Comparison of ENCODE assay signal across 16 cellular contexts in the genomic region with DNA sequence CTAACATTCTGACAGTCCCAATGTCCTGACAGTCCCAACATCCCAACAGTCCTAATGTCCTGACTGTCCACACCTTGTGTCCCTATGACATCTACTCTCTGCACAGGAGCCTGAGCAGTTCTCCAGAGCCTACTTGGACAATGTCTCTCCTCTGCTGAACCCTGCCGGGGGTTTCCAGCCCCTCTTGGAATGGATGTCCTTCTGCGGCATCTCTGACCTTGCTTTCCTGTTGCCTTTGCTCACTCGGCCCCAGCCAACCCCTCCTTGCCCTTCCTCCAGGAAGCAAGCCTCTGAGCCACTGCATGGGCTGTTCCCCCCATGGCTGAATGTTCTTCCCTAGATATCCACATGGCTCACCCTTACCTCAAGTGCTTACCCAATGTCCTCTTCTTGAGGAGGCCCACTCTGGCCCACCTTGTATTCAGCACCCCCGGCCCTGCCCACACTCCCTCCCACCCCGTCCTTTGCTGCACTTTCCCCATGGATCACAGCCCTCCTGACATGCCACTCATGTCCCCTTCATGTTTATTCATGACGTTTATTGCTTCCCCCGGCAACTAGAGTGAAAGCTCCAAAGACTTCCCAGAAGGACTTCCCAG.
"Had no signal": no experiment of that assay in that cellular context is flagged by ENCODE, and none has a peak within 500 bp of the region (broad histone marks: within the 10 kb centered on the region; RNA-seq: fewer than 3 reads in every experiment).

No MANE protein-coding gene starts in this region.

- H3K4me3 ChIP-seq: heart right ventricle, lung had no signal

- H3K27ac Mint-ChIP-seq: activated CD4-positive, alpha-beta memory T cell treated with anti-CD3 and anti-CD28 coated beads, Interleukin-2, amount 10 ng/mL, durations not matched to agents 7 days and 5 days; activated naive CD4-positive, alpha-beta T cell treated with anti-CD3 and anti-CD28 coated beads for 36 hours; activated T-cell treated with anti-CD3 and anti-CD28 coated beads, Interleukin-2, amount 50 U/mL, for 24 hours; activated T-helper 2 cell treated with anti-CD3 and anti-CD28 coated beads, Interferon-gamma antibody, Interleukin-2, Interleukin-4, amounts not matched to agents 10 μg/mL and 5 μg/mL and 100 μg/mL, durations not matched to agents 14 hours and 24 hours and 36 hours; dendritic cell treated with granulocyte-macrophage colony-stimulating factor and Interleukin-4, amounts not matched to agents 40 ng/mL and 50 ng/mL, for 4 days; stimulated activated memory B cell treated with anti-CD40 and anti-IgM and Interleukin-4, amounts not matched to agents 10 μg/mL and 1 μg/mL and 100 μg/mL, for 72 hours had no signal

- H3K4me1 ChIP-seq: heart right ventricle had no signal

- H3K9me3 ChIP-seq: heart right ventricle had no signal

- H3K4me1 Mint-ChIP-seq: activated CD4-positive, alpha-beta memory T cell treated with anti-CD3 and anti-CD28 coated beads, Interleukin-2, amount 10 ng/mL, durations not matched to agents 7 days and 5 days had no signal

- H3K27me3 ChIP-seq: brain microvascular endothelial cell had no signal

- H3K27ac ChIP-seq: brain microvascular endothelial cell, heart right ventricle had no signal

- H3K4me3 Mint-ChIP-seq: activated CD4-positive, alpha-beta memory T cell treated with anti-CD3 and anti-CD28 coated beads, Interleukin-2, amount 10 ng/mL, durations not matched to agents 7 days and 5 days; activated naive CD4-positive, alpha-beta T cell treated with anti-CD3 and anti-CD28 coated beads for 36 hours; activated T-cell treated with anti-CD3 and anti-CD28 coated beads, Interleukin-2, amount 50 U/mL, for 24 hours; dendritic cell treated with granulocyte-macrophage colony-stimulating factor and Interleukin-4, amounts not matched to agents 40 ng/mL and 50 ng/mL, for 4 days; naive thymus-derived CD8-positive, alpha-beta T cell; stimulated activated memory B cell treated with anti-CD40 and anti-IgM and Interleukin-4, amounts not matched to agents 10 μg/mL and 1 μg/mL and 100 μg/mL, for 72 hours had no signal

- H3K36me3 ChIP-seq: brain microvascular endothelial cell, heart right ventricle had no signal

- H3K9me3 Mint-ChIP-seq: activated naive CD4-positive, alpha-beta T cell treated with anti-CD3 and anti-CD28 coated beads for 36 hours; activated T-cell treated with anti-CD3 and anti-CD28 coated beads, Interleukin-2, amount 50 U/mL, for 24 hours; dendritic cell treated with granulocyte-macrophage colony-stimulating factor and Interleukin-4, amounts not matched to agents 40 ng/mL and 50 ng/mL, for 4 days; naive thymus-derived CD8-positive, alpha-beta T cell had no signal

- DNase-seq: activated CD4-positive, alpha-beta memory T cell treated with anti-CD3 and anti-CD28 coated beads, Interleukin-2, amount 10 ng/mL, durations not matched to agents 7 days and 5 days; activated naive CD4-positive, alpha-beta T cell treated with anti-CD3 and anti-CD28 coated beads for 36 hours; activated T-cell treated with anti-CD3 and anti-CD28 coated beads, Interleukin-2, amount 50 U/mL, for 24 hours; aorta; brain microvascular endothelial cell; caudate nucleus; effector CD4-positive, alpha-beta T cell; heart right ventricle; small intestine; stimulated activated CD4-positive, alpha-beta T cell treated with anti-CD3 and anti-CD28 coated beads, Interleukin-2, amount 100 ng/mL, for 24 hours had no signal

- ATAC-seq: heart right ventricle; naive thymus-derived CD8-positive, alpha-beta T cell; sciatic nerve; stimulated activated memory B cell treated with anti-CD40 and anti-IgM and Interleukin-4, amounts not matched to agents 10 μg/mL and 1 μg/mL and 100 μg/mL, for 72 hours had no signal

- H3K36me3 Mint-ChIP-seq: naive thymus-derived CD8-positive, alpha-beta T cell; stimulated activated memory B cell treated with anti-CD40 and anti-IgM and Interleukin-4, amounts not matched to agents 10 μg/mL and 1 μg/mL and 100 μg/mL, for 72 hours had no signal
